Comparison of ENCODE assay signal across 30 cellular contexts in genomic region chr14:60865378-60866127, GRCh38.
DNase-seq lines count a peak whose midpoint lies in the region; ATAC-seq, FAIRE-seq and TF ChIP-seq lines count a peak whose summit lies in the region.
"Had no signal": no experiment of that assay in that cellular context is flagged by ENCODE, and none has a peak within 500 bp of the region (broad histone marks: within the 10 kb centered on the region; RNA-seq: fewer than 3 reads in every experiment).

No MANE protein-coding gene starts in this region.

- H3K36me3 ChIP-seq in left ventricle myocardium inferior: no peaks in the 10 kb centered on the region
- no peaks in the 10 kb centered on the region for H3K36me3 ChIP-seq in uterus
- H3K36me3 ChIP-seq: pancreas, vagina had no signal

- H3K4me1 Mint-ChIP-seq in osteocyte (ENCODE audit: unreplicated experiment): peaks cover 33% of the 10 kb centered on the region
- H3K4me1 Mint-ChIP-seq: stimulated activated memory B cell treated with anti-CD40 and anti-IgM and Interleukin-4, amounts not matched to agents 10 μg/mL and 1 μg/mL and 100 μg/mL, for 72 hours had no signal

- DNase-seq in left ventricle myocardium inferior (no peak), cardiac septum (ENCODE audit: low spot score) (no peak), fibroblast of gingiva (ENCODE audit: low read depth) (peak; percentile 27), osteocyte (ENCODE audit: extremely low spot score, unreplicated experiment) (no peak), uterus (no peak), DMS53 (lab: John Stamatoyannopoulos, UW) (no peak), RCC 7860 (ENCODE audit: low spot score) (no peak)
- DNase-seq: activated CD4-positive, alpha-beta T cell treated with anti-CD3 and anti-CD28 coated beads, Interleukin-2, amount 50 U/mL, for 1 hour; activated naive CD4-positive, alpha-beta T cell treated with anti-CD3 and anti-CD28 coated beads for 36 hours; CD4-positive, CD25-positive, alpha-beta regulatory T cell; islet precursor cell; MV-4-11; NCI-H146; NCI-H510A treated with DMSO at 0.1 percent for 48 hours; pancreas; PC-9; right cardiac atrium; SHP77; stimulated activated CD4-positive, alpha-beta T cell treated with anti-CD3 and anti-CD28 coated beads, Interleukin-4, amount 100 ng/mL, for 24 hours; SW 1271; T1000 had no signal

- H3K9me3 Mint-ChIP-seq in osteocyte (ENCODE audit: unreplicated experiment): no peaks in the 10 kb centered on the region
- H3K9me3 Mint-ChIP-seq: activated naive CD4-positive, alpha-beta T cell treated with anti-CD3 and anti-CD28 coated beads for 36 hours; CD4-positive, CD25-positive, alpha-beta regulatory T cell; natural killer cell treated with Interleukin-12 subunit alpha and Interleukin-12 subunit beta and Interleukin-15 and Interleukin-18, amount 100 ng/mL, for 72 hours; stimulated activated memory B cell treated with anti-CD40 and anti-IgM and Interleukin-4, amounts not matched to agents 10 μg/mL and 1 μg/mL and 100 μg/mL, for 72 hours had no signal

- H3K4me3 Mint-ChIP-seq in osteocyte (ENCODE audit: unreplicated experiment): no peak overlapping the region
- H3K4me3 Mint-ChIP-seq: activated naive CD4-positive, alpha-beta T cell treated with anti-CD3 and anti-CD28 coated beads for 36 hours; CD4-positive, CD25-positive, alpha-beta regulatory T cell; natural killer cell treated with Interleukin-12 subunit alpha and Interleukin-12 subunit beta and Interleukin-15 and Interleukin-18, amount 100 ng/mL, for 72 hours; stimulated activated memory B cell treated with anti-CD40 and anti-IgM and Interleukin-4, amounts not matched to agents 10 μg/mL and 1 μg/mL and 100 μg/mL, for 72 hours had no signal

- TF ChIP-seq CTCF in left ventricle myocardium inferior (IDR thresholded peaks at IDR 0.05; ENCODE audit: borderline replicate concordance) (no peak), osteocyte (IDR thresholded peaks at IDR 0.05) (no peak), uterus (IDR thresholded peaks at IDR 0.05) (no peak)

- H3K4me3 ChIP-seq in left ventricle myocardium inferior (no peak overlapping the region), uterus (no peak overlapping the region)
- H3K4me3 ChIP-seq: pancreas, PC-9, vagina had no signal

- intact Hi-C loops in left ventricle myocardium inferior (cut with micrococcal nuclease): no loop called here
- intact Hi-C loops in cardiac septum (cut with DNase I): no loop called here
- intact Hi-C loops in uterus (cut with DNase I; ENCODE audit: low total_unique reads): no loop called here

- peak overlapping the region; percentile 54 for H3K27ac Mint-ChIP-seq in osteocyte (ENCODE audit: unreplicated experiment)
- H3K27ac Mint-ChIP-seq: activated naive CD4-positive, alpha-beta T cell treated with anti-CD3 and anti-CD28 coated beads for 36 hours; CD4-positive, CD25-positive, alpha-beta regulatory T cell; natural killer cell treated with Interleukin-12 subunit alpha and Interleukin-12 subunit beta and Interleukin-15 and Interleukin-18, amount 100 ng/mL, for 72 hours; stimulated activated memory B cell treated with anti-CD40 and anti-IgM and Interleukin-4, amounts not matched to agents 10 μg/mL and 1 μg/mL and 100 μg/mL, for 72 hours had no signal

- peaks cover 4% of the 10 kb centered on the region for H3K36me3 Mint-ChIP-seq in osteocyte (ENCODE audit: unreplicated experiment)
- H3K36me3 Mint-ChIP-seq: natural killer cell treated with Interleukin-12 subunit alpha and Interleukin-12 subunit beta and Interleukin-15 and Interleukin-18, amount 100 ng/mL, for 72 hours; stimulated activated memory B cell treated with anti-CD40 and anti-IgM and Interleukin-4, amounts not matched to agents 10 μg/mL and 1 μg/mL and 100 μg/mL, for 72 hours had no signal

- no peak for ATAC-seq in HG02588 (IDR thresholded peaks at IDR 0.05; ENCODE audit: unreplicated experiment)
- ATAC-seq: natural killer cell treated with Interleukin-12 subunit alpha and Interleukin-12 subunit beta and Interleukin-15 and Interleukin-18, amount 100 ng/mL, for 72 hours; pancreas; right cardiac atrium; stimulated activated memory B cell treated with anti-CD40 and anti-IgM and Interleukin-4, amounts not matched to agents 10 μg/mL and 1 μg/mL and 100 μg/mL, for 72 hours had no signal

- H3K27me3 ChIP-seq in left ventricle myocardium inferior (ENCODE audit: low read depth): no peaks in the 10 kb centered on the region
- no peaks in the 10 kb centered on the region for H3K27me3 ChIP-seq in uterus
- H3K27me3 ChIP-seq: pancreas, vagina had no signal

- no peaks in the 10 kb centered on the region for H3K27me3 Mint-ChIP-seq in osteocyte (ENCODE audit: unreplicated experiment)
- H3K27me3 Mint-ChIP-seq: CD4-positive, CD25-positive, alpha-beta regulatory T cell; natural killer cell treated with Interleukin-12 subunit alpha and Interleukin-12 subunit beta and Interleukin-15 and Interleukin-18, amount 100 ng/mL, for 72 hours; stimulated activated memory B cell treated with anti-CD40 and anti-IgM and Interleukin-4, amounts not matched to agents 10 μg/mL and 1 μg/mL and 100 μg/mL, for 72 hours had no signal

- no peak for FAIRE-seq in RCC 7860 (lab: Jason Lieb, UNC)
- FAIRE-seq: bronchial epithelial cell, endometrium, GM19239 had no signal

- no peak for TF ChIP-seq POLR2A in uterus (IDR thresholded peaks at IDR 0.05)

- no peaks in the 10 kb centered on the region for H3K9me3 ChIP-seq in left ventricle myocardium inferior (replicated peaks)
- H3K9me3 ChIP-seq in uterus: no peaks in the 10 kb centered on the region
- H3K9me3 ChIP-seq: pancreas, vagina had no signal

- H3K4me1 ChIP-seq in left ventricle myocardium inferior (peaks cover 55% of the 10 kb centered on the region), uterus (peaks cover 7 to 9% of the 10 kb centered on the region in 2 donors)

- H3K27ac ChIP-seq in left ventricle myocardium inferior (replicated peaks): peak overlapping the region; percentile 67
- peak overlapping the region; percentile 34 to 57 for H3K27ac ChIP-seq in uterus
- H3K27ac ChIP-seq: 22Rv1, HL-60, pancreas, PC-9, vagina had no signal
